16 cellular contexts compared by ENCODE assay signal in the genomic region with DNA sequence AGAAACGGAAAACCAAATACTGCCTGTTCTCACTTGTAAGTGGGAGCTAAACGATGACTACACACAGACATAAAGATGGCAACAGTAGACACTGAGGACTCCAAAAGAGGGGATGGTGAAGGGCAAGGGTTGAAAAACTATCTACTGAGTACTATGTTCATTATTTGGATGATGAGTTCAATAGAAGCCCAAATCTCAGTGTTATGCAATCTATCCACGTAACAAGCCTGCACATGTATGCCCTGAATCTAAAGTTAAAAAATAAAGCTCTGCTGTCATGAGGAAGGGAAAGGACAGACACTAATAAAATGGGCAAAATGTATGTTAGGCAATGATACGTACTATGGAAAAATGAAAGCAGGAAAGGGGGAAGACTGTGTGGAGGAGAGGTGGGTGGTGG.
DNase-seq lines count a peak whose midpoint lies in the region; TF ChIP-seq lines count a peak whose summit lies in the region.
"Had no signal": no experiment of that assay in that cellular context is flagged by ENCODE, and none has a peak within 500 bp of the region (broad histone marks: within the 10 kb centered on the region; RNA-seq: fewer than 3 reads in every experiment).

No MANE protein-coding gene starts in this region.

- H3K9me3 ChIP-seq in mammary epithelial cell (replicated peaks; ENCODE audit: insufficient read depth, low read length) = no peaks in the 10 kb centered on the region
- H3K9me3 ChIP-seq in osteoblast (ENCODE audit: low read depth, low read length) = no peaks in the 10 kb centered on the region
- no peaks in the 10 kb centered on the region for H3K9me3 ChIP-seq in MM.1S (replicated peaks; ENCODE audit: insufficient read depth, low read length)
- H3K9me3 ChIP-seq: BLaER1, Caco-2, HAP-1 had no signal

- H3K4me1 ChIP-seq in mammary epithelial cell (ENCODE audit: insufficient read depth, low read length) (peaks cover 3% of the 10 kb centered on the region), osteoblast (ENCODE audit: insufficient read depth, low read length) (no peaks in the 10 kb centered on the region), MM.1S (ENCODE audit: low read length) (no peaks in the 10 kb centered on the region)
- H3K4me1 ChIP-seq: Caco-2, HAP-1 had no signal

- no peak for TF ChIP-seq CTCF in mammary epithelial cell (conservative IDR thresholded peaks at IDR 0.05 in 1 of 2, IDR thresholded peaks at IDR 0.05 in 1 of 2; ENCODE audit: extremely low read depth in 1 of 2, insufficient read depth in 1 of 2, low read depth in 1 of 2, low read length in 2 of 2)
- no peak for TF ChIP-seq CTCF in epithelial cell of esophagus (IDR thresholded peaks at IDR 0.05; ENCODE audit: insufficient read depth, low read depth, low read length, missing control alignments)
- no peak for TF ChIP-seq CTCF in osteoblast (IDR thresholded peaks at IDR 0.05; ENCODE audit: extremely low read depth, low read depth, low read length)
- TF ChIP-seq CTCF in MM.1S (IDR thresholded peaks at IDR 0.05; ENCODE audit: low read length) = no peak

- no peaks in the 10 kb centered on the region for H3F3A ChIP-seq in MM.1S (ENCODE audit: insufficient read depth, low read length)

- H2AFZ ChIP-seq in mammary epithelial cell (ENCODE audit: low read depth, low read length) = no peak overlapping the region
- H2AFZ ChIP-seq in osteoblast (ENCODE audit: low read length) = no peak overlapping the region
- no peak overlapping the region for H2AFZ ChIP-seq in MM.1S (ENCODE audit: low read length)
- H2AFZ ChIP-seq: GM23248 had no signal

- H3K4me3 ChIP-seq in mammary epithelial cell (replicated peaks in 1 of 3; ENCODE audit: insufficient read depth in 1 of 3, low read depth in 2 of 3, low read length in 3 of 3) (no peak overlapping the region), epithelial cell of esophagus (ENCODE audit: low read length) (no peak overlapping the region), osteoblast (ENCODE audit: insufficient read depth, low read length) (no peak overlapping the region), H7 (ENCODE audit: insufficient read depth, low read depth, low read length) (no peak overlapping the region), MM.1S (ENCODE audit: low read length) (no peak overlapping the region)
- H3K4me3 ChIP-seq: BLaER1, GM23248, HAP-1 had no signal

- DNase-seq in mammary epithelial cell (peak; percentile 32), epithelial cell of esophagus (ENCODE audit: low read depth) (peak; percentile 62), osteoblast (ENCODE audit: insufficient read length, low spot score, missing footprints) (peak; percentile 1), H7 (no peak), MM.1S (no peak), cortex of kidney (lab: John Stamatoyannopoulos, UW) (no peak)
- DNase-seq: Caco-2; CD4-positive, CD25-positive, alpha-beta regulatory T cell; CD8-positive, alpha-beta T cell; DMS153; DND-41; GM23248; HFFc6 had no signal

- no TSS peak for BruUV-seq in mammary epithelial cell (replicated peaks; lab: Mats Ljungman, UMichigan)

- H3K79me2 ChIP-seq in mammary epithelial cell (ENCODE audit: insufficient read depth, low read length) (no peaks in the 10 kb centered on the region), osteoblast (ENCODE audit: insufficient read depth, low read length) (no peaks in the 10 kb centered on the region), MM.1S (ENCODE audit: low read length) (no peaks in the 10 kb centered on the region)

- H3K9me2 ChIP-seq in MM.1S (replicated peaks; ENCODE audit: insufficient read depth, low read length) = no peaks in the 10 kb centered on the region

- H3K4me2 ChIP-seq in mammary epithelial cell (ENCODE audit: insufficient read depth, low read depth, low read length) (peak overlapping the region; percentile 10), osteoblast (ENCODE audit: insufficient read depth, low read length) (no peak overlapping the region), MM.1S (ENCODE audit: low read depth, low read length) (no peak overlapping the region)
- H3K4me2 ChIP-seq: BLaER1 had no signal

- H3K27me3 ChIP-seq in mammary epithelial cell (ENCODE audit: insufficient read depth, low read length) = no peaks in the 10 kb centered on the region
- no peaks in the 10 kb centered on the region for H3K27me3 ChIP-seq in osteoblast (ENCODE audit: insufficient read depth, low read length)
- H3K27me3 ChIP-seq in H7 (ENCODE audit: control insufficient read depth, insufficient read depth, low read length) = no peaks in the 10 kb centered on the region
- no peaks in the 10 kb centered on the region for H3K27me3 ChIP-seq in MM.1S (replicated peaks; ENCODE audit: insufficient read depth, low read length)
- H3K27me3 ChIP-seq: BLaER1 had no signal

- CTCF ChIA-PET in mammary epithelial cell (lab: Charles Lee; ENCODE audit: low non-redundant PET) = no interaction called here

- H3K27ac ChIP-seq in mammary epithelial cell (ENCODE audit: insufficient read depth, low read depth, low read length) (no peak overlapping the region), osteoblast (ENCODE audit: low read depth, low read length) (no peak overlapping the region), MM.1S (ENCODE audit: low read length) (no peak overlapping the region)
- H3K27ac ChIP-seq: BLaER1, C4-2B, GM23248 had no signal

- intact Hi-C loops in mammary epithelial cell (cut with micrococcal nuclease) = no loop called here

- in situ Hi-C loops in mammary epithelial cell (cut with MboI; ENCODE audit: low sequenced_read_pairs in 2 of 2) = no loop called here

- H4K20me1 ChIP-seq in mammary epithelial cell (ENCODE audit: insufficient read depth, low read length) (no peaks in the 10 kb centered on the region), osteoblast (ENCODE audit: insufficient read depth, low read length) (no peaks in the 10 kb centered on the region), MM.1S (ENCODE audit: insufficient read depth, low read length) (no peaks in the 10 kb centered on the region)
- H4K20me1 ChIP-seq: BLaER1 had no signal

- 77% methylated on average over 4 of the region's 4 CpGs for WGBS in mammary epithelial cell (ENCODE audit: low coverage, missing lambda C conversion rate)

- no peaks in the 10 kb centered on the region for H3K36me3 ChIP-seq in mammary epithelial cell (ENCODE audit: insufficient read depth, low read length)
- no peaks in the 10 kb centered on the region for H3K36me3 ChIP-seq in osteoblast (ENCODE audit: insufficient read depth, low read length)
- no peaks in the 10 kb centered on the region for H3K36me3 ChIP-seq in H7 (replicated peaks; ENCODE audit: control insufficient read depth, insufficient read depth, low read length)
- no peaks in the 10 kb centered on the region for H3K36me3 ChIP-seq in MM.1S (replicated peaks; ENCODE audit: insufficient read depth, low read length)
- H3K36me3 ChIP-seq: BLaER1, HAP-1 had no signal

- no peak overlapping the region for H3K9ac ChIP-seq in mammary epithelial cell (ENCODE audit: insufficient read depth, low read length)
- no peak overlapping the region for H3K9ac ChIP-seq in MM.1S (ENCODE audit: low read length)
- H3K9ac ChIP-seq: BLaER1, GM23248 had no signal

- dilution Hi-C loops in mammary epithelial cell (cut with HindIII; ENCODE audit: low sequenced_read_pairs) = no loop called here

Comparison
In these comparisons a context has a peak if more than half of its experiments do, and no peak if none do; other contexts are left out.
1. DNase-seq: peak in mammary epithelial cell (single experiment), epithelial cell of esophagus (single experiment) and osteoblast (single experiment); none in H7 (single experiment), MM.1S (single experiment) and cortex of kidney (single experiment).